In genomic region chr4:145019346-145019745, GRCh38 we compare ENCODE assay signal across 1 cellular context.
TF ChIP-seq lines count a peak whose summit lies in the region.

No MANE protein-coding gene starts in this region.

TF ChIP-seq in GM12878, 131 proteins besides CTCF, POLR2A, EP300 and RAD21 (continued from another document and continues in another):
- TF ChIP-seq ZBTB40 (IDR thresholded peaks at IDR 0.05; ENCODE audit: borderline replicate concordance) = no peak
- TF ChIP-seq, protein P1, sequence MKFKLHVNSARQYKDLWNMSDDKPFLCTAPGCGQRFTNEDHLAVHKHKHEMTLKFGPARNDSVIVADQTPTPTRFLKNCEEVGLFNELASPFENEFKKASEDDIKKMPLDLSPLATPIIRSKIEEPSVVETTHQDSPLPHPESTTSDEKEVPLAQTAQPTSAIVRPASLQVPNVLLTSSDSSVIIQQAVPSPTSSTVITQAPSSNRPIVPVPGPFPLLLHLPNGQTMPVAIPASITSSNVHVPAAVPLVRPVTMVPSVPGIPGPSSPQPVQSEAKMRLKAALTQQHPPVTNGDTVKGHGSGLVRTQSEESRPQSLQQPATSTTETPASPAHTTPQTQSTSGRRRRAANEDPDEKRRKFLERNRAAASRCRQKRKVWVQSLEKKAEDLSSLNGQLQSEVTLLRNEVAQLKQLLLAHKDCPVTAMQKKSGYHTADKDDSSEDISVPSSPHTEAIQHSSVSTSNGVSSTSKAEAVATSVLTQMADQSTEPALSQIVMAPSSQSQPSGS (IDR thresholded peaks at IDR 0.05; ENCODE audit: low read length) = no peak
- peak; percentile 90 for TF ChIP-seq NR2F1 (conservative IDR thresholded peaks at IDR 0.05)
- TF ChIP-seq SP1 (IDR thresholded peaks at IDR 0.05; ENCODE audit: low read depth, low read length) = no peak
- no peak for TF ChIP-seq SMC3 (IDR thresholded peaks at IDR 0.05; ENCODE audit: borderline replicate concordance, low read length)
- TF ChIP-seq POLR2AphosphoS5 (IDR thresholded peaks at IDR 0.05; ENCODE audit: low read length) = no peak
- no peak for TF ChIP-seq TCF12 (IDR thresholded peaks at IDR 0.05; ENCODE audit: low read depth, low read length)
- no peak for TF ChIP-seq JUNB (IDR thresholded peaks at IDR 0.05)
- no peak for TF ChIP-seq RBBP5 (conservative IDR thresholded peaks at IDR 0.05)
- TF ChIP-seq, protein P2, sequence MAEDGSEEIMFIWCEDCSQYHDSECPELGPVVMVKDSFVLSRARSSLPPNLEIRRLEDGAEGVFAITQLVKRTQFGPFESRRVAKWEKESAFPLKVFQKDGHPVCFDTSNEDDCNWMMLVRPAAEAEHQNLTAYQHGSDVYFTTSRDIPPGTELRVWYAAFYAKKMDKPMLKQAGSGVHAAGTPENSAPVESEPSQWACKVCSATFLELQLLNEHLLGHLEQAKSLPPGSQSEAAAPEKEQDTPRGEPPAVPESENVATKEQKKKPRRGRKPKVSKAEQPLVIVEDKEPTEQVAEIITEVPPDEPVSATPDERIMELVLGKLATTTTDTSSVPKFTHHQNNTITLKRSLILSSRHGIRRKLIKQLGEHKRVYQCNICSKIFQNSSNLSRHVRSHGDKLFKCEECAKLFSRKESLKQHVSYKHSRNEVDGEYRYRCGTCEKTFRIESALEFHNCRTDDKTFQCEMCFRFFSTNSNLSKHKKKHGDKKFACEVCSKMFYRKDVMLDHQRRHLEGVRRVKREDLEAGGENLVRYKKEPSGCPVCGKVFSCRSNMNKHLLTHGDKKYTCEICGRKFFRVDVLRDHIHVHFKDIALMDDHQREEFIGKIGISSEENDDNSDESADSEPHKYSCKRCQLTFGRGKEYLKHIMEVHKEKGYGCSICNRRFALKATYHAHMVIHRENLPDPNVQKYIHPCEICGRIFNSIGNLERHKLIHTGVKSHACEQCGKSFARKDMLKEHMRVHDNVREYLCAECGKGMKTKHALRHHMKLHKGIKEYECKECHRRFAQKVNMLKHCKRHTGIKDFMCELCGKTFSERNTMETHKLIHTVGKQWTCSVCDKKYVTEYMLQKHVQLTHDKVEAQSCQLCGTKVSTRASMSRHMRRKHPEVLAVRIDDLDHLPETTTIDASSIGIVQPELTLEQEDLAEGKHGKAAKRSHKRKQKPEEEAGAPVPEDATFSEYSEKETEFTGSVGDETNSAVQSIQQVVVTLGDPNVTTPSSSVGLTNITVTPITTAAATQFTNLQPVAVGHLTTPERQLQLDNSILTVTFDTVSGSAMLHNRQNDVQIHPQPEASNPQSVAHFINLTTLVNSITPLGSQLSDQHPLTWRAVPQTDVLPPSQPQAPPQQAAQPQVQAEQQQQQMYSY (CRISPR knock-in tag; IDR thresholded peaks at IDR 0.05) = no peak
- TF ChIP-seq, protein P3, sequence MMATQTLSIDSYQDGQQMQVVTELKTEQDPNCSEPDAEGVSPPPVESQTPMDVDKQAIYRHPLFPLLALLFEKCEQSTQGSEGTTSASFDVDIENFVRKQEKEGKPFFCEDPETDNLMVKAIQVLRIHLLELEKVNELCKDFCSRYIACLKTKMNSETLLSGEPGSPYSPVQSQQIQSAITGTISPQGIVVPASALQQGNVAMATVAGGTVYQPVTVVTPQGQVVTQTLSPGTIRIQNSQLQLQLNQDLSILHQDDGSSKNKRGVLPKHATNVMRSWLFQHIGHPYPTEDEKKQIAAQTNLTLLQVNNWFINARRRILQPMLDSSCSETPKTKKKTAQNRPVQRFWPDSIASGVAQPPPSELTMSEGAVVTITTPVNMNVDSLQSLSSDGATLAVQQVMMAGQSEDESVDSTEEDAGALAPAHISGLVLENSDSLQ (IDR thresholded peaks at IDR 0.05) = peak; percentile 65
- TF ChIP-seq ATF3 (IDR thresholded peaks at IDR 0.05; ENCODE audit: borderline replicate concordance, extremely low read depth, low read depth, low read length) = no peak
- TF ChIP-seq REST (IDR thresholded peaks at IDR 0.05; ENCODE audit: low read depth, low read length) = no peak
- no peak for TF ChIP-seq LARP7 (IDR thresholded peaks at IDR 0.05)
- TF ChIP-seq NR2C2 (IDR thresholded peaks at IDR 0.05; ENCODE audit: borderline replicate concordance, control insufficient read depth, insufficient read length, low read depth) = no peak
- TF ChIP-seq POU2F2 (IDR thresholded peaks at IDR 0.05; ENCODE audit: borderline replicate concordance, low read depth, low read length) = no peak
- no peak for TF ChIP-seq CHD1 (IDR thresholded peaks at IDR 0.05; ENCODE audit: low read depth, low read length)
- TF ChIP-seq SMAD1 (IDR thresholded peaks at IDR 0.05; ENCODE audit: low read depth, partially characterized antibody) = no peak
- TF ChIP-seq HCFC1 (IDR thresholded peaks at IDR 0.05; ENCODE audit: low read length) = no peak
- no peak for TF ChIP-seq ESRRA (IDR thresholded peaks at IDR 0.05; ENCODE audit: low read length)
- no peak for TF ChIP-seq EGR1 (IDR thresholded peaks at IDR 0.05; ENCODE audit: borderline replicate concordance in 1 of 2, low read depth in 2 of 2, low read length in 2 of 2)
- TF ChIP-seq MYC (IDR thresholded peaks at IDR 0.05; ENCODE audit: insufficient read depth, insufficient read length, insufficient replicate concordance, low read length, severe bottlenecking) = no peak
- TF ChIP-seq CHD2 (IDR thresholded peaks at IDR 0.05; ENCODE audit: borderline replicate concordance, low read depth, low read length) = no peak
- no peak for TF ChIP-seq ZNF592 (IDR thresholded peaks at IDR 0.05)
- no peak for TF ChIP-seq ELK1 (IDR thresholded peaks at IDR 0.05; ENCODE audit: low read depth, low read length)
- 0 out of 2 replicates have a peak, but pooled peaks have one; percentile 49 for TF ChIP-seq HDGF (IDR thresholded peaks at IDR 0.05)
- TF ChIP-seq ZZZ3 (IDR thresholded peaks at IDR 0.05; ENCODE audit: control insufficient read depth, insufficient read length, low read depth) = no peak
- TF ChIP-seq, protein P4, sequence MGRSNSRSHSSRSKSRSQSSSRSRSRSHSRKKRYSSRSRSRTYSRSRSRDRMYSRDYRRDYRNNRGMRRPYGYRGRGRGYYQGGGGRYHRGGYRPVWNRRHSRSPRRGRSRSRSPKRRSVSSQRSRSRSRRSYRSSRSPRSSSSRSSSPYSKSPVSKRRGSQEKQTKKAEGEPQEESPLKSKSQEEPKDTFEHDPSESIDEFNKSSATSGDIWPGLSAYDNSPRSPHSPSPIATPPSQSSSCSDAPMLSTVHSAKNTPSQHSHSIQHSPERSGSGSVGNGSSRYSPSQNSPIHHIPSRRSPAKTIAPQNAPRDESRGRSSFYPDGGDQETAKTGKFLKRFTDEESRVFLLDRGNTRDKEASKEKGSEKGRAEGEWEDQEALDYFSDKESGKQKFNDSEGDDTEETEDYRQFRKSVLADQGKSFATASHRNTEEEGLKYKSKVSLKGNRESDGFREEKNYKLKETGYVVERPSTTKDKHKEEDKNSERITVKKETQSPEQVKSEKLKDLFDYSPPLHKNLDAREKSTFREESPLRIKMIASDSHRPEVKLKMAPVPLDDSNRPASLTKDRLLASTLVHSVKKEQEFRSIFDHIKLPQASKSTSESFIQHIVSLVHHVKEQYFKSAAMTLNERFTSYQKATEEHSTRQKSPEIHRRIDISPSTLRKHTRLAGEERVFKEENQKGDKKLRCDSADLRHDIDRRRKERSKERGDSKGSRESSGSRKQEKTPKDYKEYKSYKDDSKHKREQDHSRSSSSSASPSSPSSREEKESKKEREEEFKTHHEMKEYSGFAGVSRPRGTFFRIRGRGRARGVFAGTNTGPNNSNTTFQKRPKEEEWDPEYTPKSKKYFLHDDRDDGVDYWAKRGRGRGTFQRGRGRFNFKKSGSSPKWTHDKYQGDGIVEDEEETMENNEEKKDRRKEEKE (IDR thresholded peaks at IDR 0.05) = no peak
